ENCODE assay signal across 17 cellular contexts in the genomic region with DNA sequence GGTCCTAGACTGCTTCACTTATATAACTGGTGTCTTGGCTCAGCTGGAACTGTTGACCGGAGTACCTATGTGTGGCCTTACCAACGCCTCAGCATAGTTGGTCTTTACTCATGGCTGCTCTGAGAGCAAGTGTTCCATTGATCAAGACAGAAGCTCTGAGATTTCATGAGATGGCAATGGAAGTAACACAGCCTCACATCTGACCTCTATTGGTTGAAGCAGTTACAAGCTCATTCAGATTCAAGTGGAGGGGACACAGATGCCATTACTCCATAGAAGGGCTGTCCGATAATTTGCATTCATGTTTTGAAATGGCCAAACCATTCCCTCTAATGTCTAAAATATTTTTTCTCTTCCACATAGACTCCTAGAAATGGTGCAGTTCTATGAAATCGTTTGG. TPM values are rescaled to one million over a fixed set of nuclear protein-coding genes. Genes with fewer than 3 reads are reported as not detected.
A peak's percentile ranks its signal among the peaks of the same experiment; 100 is the strongest.
DNase-seq lines count a peak whose midpoint lies in the region; ATAC-seq, FAIRE-seq and TF ChIP-seq lines count a peak whose summit lies in the region.
"Had no signal": no experiment of that assay in that cellular context is flagged by ENCODE, and none has a peak within 500 bp of the region (broad histone marks: within the 10 kb centered on the region; RNA-seq: fewer than 3 reads in every experiment).

No MANE protein-coding gene starts in this region.

- no TSS peak for BruUV-seq in Panc1 (replicated peaks; lab: Mats Ljungman, UMichigan)

- DNase-seq in AG10803 (ENCODE audit: low read depth) = peak; percentile 5
- DNase-seq in H54 (ENCODE audit: insufficient read length, low spot score) = no peak
- DNase-seq in Panc1 (ENCODE audit: low read depth, low spot score) = no peak
- peak; percentile 5 for DNase-seq in fibroblast of mammary gland (ENCODE audit: low read depth)
- no peak for DNase-seq in activated effector memory CD4-positive, alpha-beta T cell treated with anti-CD3 and anti-CD28 coated beads, Interleukin-2, amount 50 U/mL, for 16 hours
- no peak for DNase-seq in NCI-H748 (lab: John Stamatoyannopoulos, UW; ENCODE audit: unreplicated experiment)
- no peak for DNase-seq in dorsolateral prefrontal cortex
- DNase-seq: activated CD4-positive, alpha-beta T cell treated with anti-CD3 and anti-CD28 coated beads, Interleukin-2, amount 10 ng/mL, durations not matched to agents 24 days and 14 days; hypothalamus; left lung; NCI-H1417 treated with DMSO at 0.1 percent for 48 hours; ovary; stimulated activated CD4-positive, alpha-beta T cell treated with anti-CD3 and anti-CD28 coated beads, Interleukin-4, amount 100 ng/mL, for 1 hour had no signal

- H3K27me3 ChIP-seq in Panc1 (ENCODE audit: control insufficient read depth, insufficient read depth, low read length) (no peaks in the 10 kb centered on the region), dorsolateral prefrontal cortex (no peaks in the 10 kb centered on the region)
- H3K27me3 ChIP-seq: left lung, ovary had no signal

- intact Hi-C loops in Panc1 (cut with micrococcal nuclease; ENCODE audit: unreplicated experiment) (no loop called here), dorsolateral prefrontal cortex (cut with DNase I) (no loop called here)

- H3K4me3 ChIP-seq in AG10803 (ENCODE audit: low read length) = no peak overlapping the region
- no peak overlapping the region for H3K4me3 ChIP-seq in Panc1 (ENCODE audit: low read depth in 2 of 2, low read length in 2 of 2)
- no peak overlapping the region for H3K4me3 ChIP-seq in fibroblast of mammary gland (ENCODE audit: control insufficient read depth, low read depth, low read length)
- H3K4me3 ChIP-seq in dorsolateral prefrontal cortex = no peak overlapping the region
- H3K4me3 ChIP-seq: left lung, ovary, thoracic aorta had no signal

- TF ChIP-seq POLR2A in H54 (IDR thresholded peaks at IDR 0.05; ENCODE audit: low read depth, low read length) = no peak

- FAIRE-seq in H54 (lab: Jason Lieb, UNC) = peak; percentile 36

- peak; percentile 26 for TF ChIP-seq CTCF in AG10803 (conservative IDR thresholded peaks at IDR 0.05; ENCODE audit: low read length)
- peak; percentile 27 for TF ChIP-seq CTCF in Panc1 (IDR thresholded peaks at IDR 0.05)
- peak; percentile 16 for TF ChIP-seq CTCF in fibroblast of mammary gland (conservative IDR thresholded peaks at IDR 0.05; ENCODE audit: control insufficient read depth, insufficient read depth, low read depth, low read length)
- TF ChIP-seq CTCF in dorsolateral prefrontal cortex (IDR thresholded peaks at IDR 0.05 in 54 of 56, conservative IDR thresholded peaks at IDR 0.05 in 2 of 56; ENCODE audit: low read depth in 1 of 56, partially characterized antibody in 56 of 56) = peak in 6 of 56 donors; percentile 6 to 33 (median 24)

- no peaks in the 10 kb centered on the region for H3K4me1 ChIP-seq in Panc1 (ENCODE audit: control insufficient read depth, insufficient read depth, low read length)
- H3K4me1 ChIP-seq: left lung had no signal

- no peaks in the 10 kb centered on the region for H3K36me3 ChIP-seq in Panc1 (ENCODE audit: control insufficient read depth, insufficient read depth, low read length)
- H3K36me3 ChIP-seq: left lung, ovary, thoracic aorta had no signal

- ATAC-seq in Panc1 (no peak), HG03108 (IDR thresholded peaks at IDR 0.05; ENCODE audit: unreplicated experiment) (no peak)
- ATAC-seq: left lung, SK-N-SH treated with all-trans-retinoic acid at 6 μM for 48 hours had no signal

- no peak overlapping the region for H3K27ac ChIP-seq in Panc1 (ENCODE audit: low read length)
- no peak overlapping the region for H3K27ac ChIP-seq in dorsolateral prefrontal cortex
- H3K27ac ChIP-seq: KMS-11, left lung, ovary, thoracic aorta had no signal

- POLR2A ChIA-PET in Panc1 (lab: Charles Lee) = no interaction called here

- CTCF ChIA-PET in Panc1 (lab: Charles Lee) = no interaction called here

- H3K9me3 ChIP-seq in Panc1 (ENCODE audit: control insufficient read depth, insufficient read depth, low read depth, low read length) = no peaks in the 10 kb centered on the region
- H3K9me3 ChIP-seq: left lung, ovary, thoracic aorta had no signal

- in situ Hi-C loops in Panc1 (cut with HindIII; ENCODE audit: low pct_unique_long_range_greater_than_20kb, low sequenced_read_pairs) = no loop called here

RNA-seq across cellular contexts. Expression of a gene that starts 46.4 kb away (rescaled TPM):
- total RNA-seq in Panc1 (2021; ENCODE audit: unreplicated experiment) (14.0 TPM), dorsolateral prefrontal cortex (10 to 100 TPM; 43.5 to 93.5 (median 63.2) TPM)
- 8.8 TPM for polyA plus RNA-seq in Panc1 (2012; ENCODE audit: insufficient read length)

Comparison
In these comparisons a context has a peak if more than half of its experiments do, and no peak if none do; other contexts are left out.
1. DNase-seq: peak in AG10803 (single experiment) and fibroblast of mammary gland (single experiment); none in H54 (single experiment), Panc1 (single experiment), activated effector memory CD4-positive, alpha-beta T cell treated with anti-CD3 and anti-CD28 coated beads, Interleukin-2, amount 50 U/mL, for 16 hours (single experiment), NCI-H748 (single experiment) and dorsolateral prefrontal cortex (0 of 10).